ENCODE assay signal across 1 cellular context in genomic region chr22:41003041-41003440, GRCh38.
TF ChIP-seq lines count a peak whose summit lies in the region.

No MANE protein-coding gene starts in this region.

TF ChIP-seq in GM12878, 131 proteins besides CTCF, POLR2A, EP300 and RAD21:
- no peak for TF ChIP-seq E4F1 (IDR thresholded peaks at IDR 0.05; ENCODE audit: borderline replicate concordance, partially characterized antibody)
- TF ChIP-seq TCF3 (IDR thresholded peaks at IDR 0.05; ENCODE audit: borderline replicate concordance, insufficient read depth, low read depth, low read length), result no peak
- TF ChIP-seq BRCA1 (IDR thresholded peaks at IDR 0.05; ENCODE audit: low read depth, low read length), result no peak
TF ChIP-seq in GM12878: peak in this region for 0.
